ENCODE assay signal across 8 cellular contexts in the genomic region with DNA sequence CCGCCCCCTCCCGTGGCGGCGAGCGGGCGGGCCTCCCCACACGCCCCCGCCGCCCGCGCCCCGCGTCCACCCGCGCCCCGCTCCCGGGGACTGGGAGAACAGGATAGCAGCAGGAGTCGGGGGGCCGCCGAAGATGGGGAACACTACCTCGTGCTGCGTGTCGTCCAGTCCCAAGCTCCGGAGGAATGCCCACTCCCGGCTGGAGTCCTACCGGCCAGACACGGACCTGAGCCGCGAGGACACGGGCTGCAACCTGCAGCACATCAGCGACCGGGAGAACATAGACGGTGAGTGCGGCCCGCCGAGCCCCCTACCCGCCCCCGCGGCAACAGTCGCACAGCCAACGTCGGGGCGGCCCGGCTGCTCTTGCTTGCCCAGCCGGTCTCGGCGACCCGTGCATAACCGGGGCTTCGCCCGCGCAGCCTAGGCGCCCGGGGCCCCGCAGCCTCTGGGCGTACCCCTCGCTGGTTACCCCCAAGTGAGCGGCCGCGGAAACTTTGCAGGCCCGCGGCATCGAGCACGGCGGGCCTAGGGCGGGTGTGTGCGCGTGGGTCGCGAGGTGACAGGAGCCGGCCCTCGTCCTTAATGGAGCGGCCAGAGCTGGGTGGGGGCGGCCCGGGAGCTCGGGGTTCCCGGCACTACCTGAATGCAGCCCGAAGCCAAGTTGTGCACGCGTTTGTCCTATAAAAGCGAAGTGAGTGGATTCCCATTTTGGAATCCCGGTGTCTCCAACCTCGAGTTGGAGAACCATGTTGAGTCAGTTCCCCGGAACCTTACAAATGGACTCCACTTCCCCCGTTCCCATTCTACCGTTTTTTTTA. TPM values are rescaled to one million over a fixed set of nuclear protein-coding genes. Genes with fewer than 3 reads are reported as not detected.
DNase-seq lines count a peak whose midpoint lies in the region; ATAC-seq and TF ChIP-seq lines count a peak whose summit lies in the region.

No MANE protein-coding gene starts in this region.

- peak overlapping the region; percentile 75 for H3K4me2 ChIP-seq in Loucy (ENCODE audit: low read depth, low read length, poor library complexity, severe bottlenecking)

- WGBS in esophagus muscularis mucosa = 0% methylated on average over 12 of the region's 86 CpGs

- peak overlapping the region; percentile 74 for H3K9ac ChIP-seq in Loucy (ENCODE audit: low read depth, low read length, poor library complexity, severe bottlenecking)

- peak overlapping the region; percentile 68 to 91 (median 86) for H3K4me3 Mint-ChIP-seq in CD4-positive, alpha-beta memory T cell
- peak overlapping the region; percentile 85 for H3K4me3 Mint-ChIP-seq in activated T-cell treated with anti-CD3 and anti-CD28 coated beads, Interleukin-2, amount 50 U/mL, for 24 hours
- H3K4me3 Mint-ChIP-seq in natural killer cell treated with Interleukin-12 subunit alpha and Interleukin-12 subunit beta and Interleukin-15 and Interleukin-18, amount 100 ng/mL, for 72 hours = peak overlapping the region; percentile 81

- H4K20me1 ChIP-seq in Loucy (ENCODE audit: insufficient read depth, low read length, poor library complexity, severe bottlenecking) = peaks cover 73% of the 10 kb centered on the region

- peaks cover 72% of the 10 kb centered on the region for H3K4me1 ChIP-seq in CD4-positive, alpha-beta memory T cell (ENCODE audit: insufficient read depth, low read length)
- H3K4me1 ChIP-seq in Loucy (ENCODE audit: insufficient read depth, low read length, poor library complexity, severe bottlenecking) (peaks cover 71% of the 10 kb centered on the region), esophagus muscularis mucosa (peaks cover 60 to 87% (median 82%) of the 10 kb centered on the region in 4 donors), vagina (peaks cover 79% of the 10 kb centered on the region)

- peak; percentile 8 for ATAC-seq in GM21529 (IDR thresholded peaks at IDR 0.05; ENCODE audit: unreplicated experiment)
- peak; percentile 10 to 11 for ATAC-seq in natural killer cell treated with Interleukin-12 subunit alpha and Interleukin-12 subunit beta and Interleukin-15 and Interleukin-18, amount 100 ng/mL, for 72 hours
- ATAC-seq in HG02973 (IDR thresholded peaks at IDR 0.05; ENCODE audit: unreplicated experiment) = no peak

- H3F3A ChIP-seq in Loucy (ENCODE audit: low read depth) = peaks cover 3% of the 10 kb centered on the region; the same call in 1 of the 2 replicates

- DNase-seq in CD4-positive, alpha-beta memory T cell = peak in 3 of 5 donors; percentile 17 to 30 (median 26)
- peak; percentile 70 for DNase-seq in activated T-cell treated with anti-CD3 and anti-CD28 coated beads, Interleukin-2, amount 50 U/mL, for 24 hours
- no peak for DNase-seq in esophagus muscularis mucosa (ENCODE audit: extremely low spot score)
- no peak for DNase-seq in natural killer cell treated with Interleukin-12 subunit alpha and Interleukin-12 subunit beta and Interleukin-15 and Interleukin-18, amount 100 ng/mL, for 72 hours (ENCODE audit: low spot score)
- DNase-seq in vagina (ENCODE audit: extremely low spot score in 2 of 2) = no peak

- H3K9me3 Mint-ChIP-seq in CD4-positive, alpha-beta memory T cell = no peaks in the 10 kb centered on the region
- H3K9me3 Mint-ChIP-seq in activated T-cell treated with anti-CD3 and anti-CD28 coated beads, Interleukin-2, amount 50 U/mL, for 24 hours = peaks cover 2% of the 10 kb centered on the region
- no peaks in the 10 kb centered on the region for H3K9me3 Mint-ChIP-seq in natural killer cell treated with Interleukin-12 subunit alpha and Interleukin-12 subunit beta and Interleukin-15 and Interleukin-18, amount 100 ng/mL, for 72 hours

- peak overlapping the region; percentile 15 to 87 (median 82) for H3K27ac Mint-ChIP-seq in CD4-positive, alpha-beta memory T cell
- peak overlapping the region; percentile 89 for H3K27ac Mint-ChIP-seq in activated T-cell treated with anti-CD3 and anti-CD28 coated beads, Interleukin-2, amount 50 U/mL, for 24 hours
- peak overlapping the region; percentile 70 to 82 for H3K27ac Mint-ChIP-seq in natural killer cell treated with Interleukin-12 subunit alpha and Interleukin-12 subunit beta and Interleukin-15 and Interleukin-18, amount 100 ng/mL, for 72 hours

- peaks cover 94% of the 10 kb centered on the region for H3K79me2 ChIP-seq in Loucy (ENCODE audit: insufficient read depth, low read length)

- POLR2A ChIA-PET in CD4-positive, alpha-beta memory T cell (lab: Charles Lee; ENCODE audit: partially characterized antibody) = interaction anchor here (1.0 to 2.0 kb wide), 4 partner anchors 111 to 247 kb away, joined by 3 to 4 read pairs (median 4); a partner anchor contains a TSS

- no peak for TF ChIP-seq CTCF in Loucy (conservative IDR thresholded peaks at IDR 0.05; ENCODE audit: low read length)
- peak in 1 of 3 experiments; percentile 17 for TF ChIP-seq CTCF in esophagus muscularis mucosa (IDR thresholded peaks at IDR 0.05)
- TF ChIP-seq CTCF in vagina (IDR thresholded peaks at IDR 0.05) = peak in 1 of 3 experiments; percentile 4

- H3K36me3 Mint-ChIP-seq in CD4-positive, alpha-beta memory T cell = peaks cover 6 to 14% of the 10 kb centered on the region in 2 donors
- H3K36me3 Mint-ChIP-seq in activated T-cell treated with anti-CD3 and anti-CD28 coated beads, Interleukin-2, amount 50 U/mL, for 24 hours (ENCODE audit: low read depth) = peaks cover 30% of the 10 kb centered on the region
- H3K36me3 Mint-ChIP-seq in natural killer cell treated with Interleukin-12 subunit alpha and Interleukin-12 subunit beta and Interleukin-15 and Interleukin-18, amount 100 ng/mL, for 72 hours = peaks cover 7% of the 10 kb centered on the region

- H2AFZ ChIP-seq in Loucy (ENCODE audit: low read length) = no peak overlapping the region

- peak overlapping the region in 1 of 2 donors; percentile 57 for H3K4me3 ChIP-seq in CD4-positive, alpha-beta memory T cell (ENCODE audit: low read length in 2 of 2)
- peak overlapping the region; percentile 76 for H3K4me3 ChIP-seq in Loucy (ENCODE audit: low read length, poor library complexity, severe bottlenecking)
- H3K4me3 ChIP-seq in esophagus muscularis mucosa = peak overlapping the region; percentile 91 to 95 (median 95)
- H3K4me3 ChIP-seq in vagina = peak overlapping the region; percentile 85 to 99

- no peaks in the 10 kb centered on the region for H3K36me3 ChIP-seq in CD4-positive, alpha-beta memory T cell (ENCODE audit: insufficient read depth, low read length)
- H3K36me3 ChIP-seq in Loucy (ENCODE audit: insufficient read depth, low read length) = no peaks in the 10 kb centered on the region
- no peaks in the 10 kb centered on the region for H3K36me3 ChIP-seq in esophagus muscularis mucosa
- no peaks in the 10 kb centered on the region for H3K36me3 ChIP-seq in vagina

- H3K9me3 ChIP-seq in CD4-positive, alpha-beta memory T cell (ENCODE audit: control insufficient read depth in 1 of 2, low read length in 2 of 2) = no peaks in the 10 kb centered on the region
- H3K9me3 ChIP-seq in Loucy (ENCODE audit: insufficient read depth, low read depth, low read length) = no peaks in the 10 kb centered on the region
- H3K9me3 ChIP-seq in esophagus muscularis mucosa = no peaks in the 10 kb centered on the region
- no peaks in the 10 kb centered on the region for H3K9me3 ChIP-seq in vagina

- TF ChIP-seq POLR2A in esophagus muscularis mucosa (IDR thresholded peaks at IDR 0.05; ENCODE audit: low read depth) = no peak
- no peak for TF ChIP-seq POLR2A in vagina (IDR thresholded peaks at IDR 0.05)

- no peak for TF ChIP-seq EP300 in esophagus muscularis mucosa (IDR thresholded peaks at IDR 0.05)

- CTCF ChIA-PET in CD4-positive, alpha-beta memory T cell (lab: Charles Lee; ENCODE audit: partially characterized antibody) = no interaction called here

- peaks cover 55 to 80% (median 67%) of the 10 kb centered on the region in 4 donors for H3K4me1 Mint-ChIP-seq in CD4-positive, alpha-beta memory T cell
- H3K4me1 Mint-ChIP-seq in activated T-cell treated with anti-CD3 and anti-CD28 coated beads, Interleukin-2, amount 50 U/mL, for 24 hours (ENCODE audit: low read depth) = peaks cover 73% of the 10 kb centered on the region
- peaks cover 57 to 71% of the 10 kb centered on the region in 2 donors for H3K4me1 Mint-ChIP-seq in natural killer cell treated with Interleukin-12 subunit alpha and Interleukin-12 subunit beta and Interleukin-15 and Interleukin-18, amount 100 ng/mL, for 72 hours (ENCODE audit: low read depth in 2 of 2)

- no peaks in the 10 kb centered on the region for H3K27me3 Mint-ChIP-seq in CD4-positive, alpha-beta memory T cell
- no peaks in the 10 kb centered on the region for H3K27me3 Mint-ChIP-seq in activated T-cell treated with anti-CD3 and anti-CD28 coated beads, Interleukin-2, amount 50 U/mL, for 24 hours
- H3K27me3 Mint-ChIP-seq in natural killer cell treated with Interleukin-12 subunit alpha and Interleukin-12 subunit beta and Interleukin-15 and Interleukin-18, amount 100 ng/mL, for 72 hours = no peaks in the 10 kb centered on the region

- H3K27ac ChIP-seq in CD4-positive, alpha-beta memory T cell (ENCODE audit: low read depth, low read length) = peak overlapping the region; percentile 32
- peak overlapping the region; percentile 80 to 91 (median 87) for H3K27ac ChIP-seq in esophagus muscularis mucosa (replicated peaks in 1 of 4)
- peak overlapping the region; percentile 75 for H3K27ac ChIP-seq in vagina

- no peaks in the 10 kb centered on the region for H3K27me3 ChIP-seq in CD4-positive, alpha-beta memory T cell (ENCODE audit: insufficient read depth, low read length)
- H3K27me3 ChIP-seq in Loucy (ENCODE audit: insufficient read depth, low read length, poor library complexity, severe bottlenecking) = no peaks in the 10 kb centered on the region
- H3K27me3 ChIP-seq in esophagus muscularis mucosa = no peaks in the 10 kb centered on the region
- no peaks in the 10 kb centered on the region for H3K27me3 ChIP-seq in vagina

- intact Hi-C loops in CD4-positive, alpha-beta memory T cell (cut with micrococcal nuclease) = loop anchor here (1.0 to 5.0 kb wide), 5 partner anchors 110 to 245 kb away; a partner anchor contains a TSS
- intact Hi-C loops in esophagus muscularis mucosa (cut with DNase I) (loop anchor here (5.0 to 10.0 kb wide), 2 partner anchors 80 to 118 kb away; no protein-coding TSS in a partner anchor), vagina (cut with DNase I) (loop anchor here (10.0 kb wide), 2 partner anchors 212 to 228 kb away; a partner anchor contains a TSS)

- H3K9me2 ChIP-seq in Loucy (replicated peaks; ENCODE audit: low read depth, low read length) = no peaks in the 10 kb centered on the region

RNA-seq across cellular contexts. Expression of a gene that starts 0.8 kb away (rescaled TPM):
- total RNA-seq in CD4-positive, alpha-beta memory T cell = 10 to 100 TPM; 65.9 to 66.7 TPM
- polyA plus RNA-seq in CD4-positive, alpha-beta memory T cell = 10 to 100 TPM in 1 of 2 donors, 1 to 10 TPM in 1; 5.6 to 17.1 TPM
- total RNA-seq in esophagus muscularis mucosa = 10 to 100 TPM; 36.6 to 53.5 (median 47.0) TPM
- total RNA-seq in natural killer cell treated with Interleukin-12 subunit alpha and Interleukin-12 subunit beta and Interleukin-15 and Interleukin-18, amount 100 ng/mL, for 72 hours = 10 to 100 TPM; 54.9 to 60.8 TPM
- total RNA-seq in vagina = 28.5 TPM

Comparison
In these comparisons a context has a peak if more than half of its experiments do, and no peak if none do; other contexts are left out.
1. DNase-seq: peak in CD4-positive, alpha-beta memory T cell (3 of 5) and activated T-cell treated with anti-CD3 and anti-CD28 coated beads, Interleukin-2, amount 50 U/mL, for 24 hours (single experiment); none in esophagus muscularis mucosa (single experiment), natural killer cell treated with Interleukin-12 subunit alpha and Interleukin-12 subunit beta and Interleukin-15 and Interleukin-18, amount 100 ng/mL, for 72 hours (single experiment) and vagina (0 of 2).
2. H3K27ac ChIP-seq: peak in every context shown above with its lines; median percentile 87 in esophagus muscularis mucosa; 75 in vagina; 32 in CD4-positive, alpha-beta memory T cell.
3. Peak in every context shown above with its lines, with median percentiles within 50 percentile points of each other: H3K27ac Mint-ChIP-seq and H3K4me3 Mint-ChIP-seq.